ENCODE assay signal across 32 cellular contexts in the genomic region with DNA sequence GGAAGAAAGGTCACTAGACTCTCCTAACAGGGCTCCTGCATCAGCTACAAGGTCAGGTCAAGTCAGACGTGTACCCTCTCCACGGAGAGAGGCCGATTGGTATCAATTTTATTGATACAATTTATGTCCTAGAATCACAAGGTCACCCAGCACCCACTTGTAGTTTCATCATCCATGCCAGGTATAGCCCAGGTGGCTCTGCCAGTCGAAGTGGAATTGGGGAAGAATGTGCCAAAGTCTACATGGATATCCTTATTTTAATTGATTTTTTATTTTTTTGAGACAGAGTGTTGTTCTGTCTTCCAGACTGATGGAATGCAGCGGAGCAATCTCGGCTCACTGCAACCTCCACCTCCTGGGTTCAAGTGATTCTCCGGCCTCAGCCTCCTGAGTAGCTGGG.
"Had no signal": no experiment of that assay in that cellular context is flagged by ENCODE, and none has a peak within 500 bp of the region (broad histone marks: within the 10 kb centered on the region; RNA-seq: fewer than 3 reads in every experiment).

No MANE protein-coding gene starts in this region.

- H3K27me3 ChIP-seq: adrenal gland, body of pancreas, brain microvascular endothelial cell, breast epithelium had no signal

- H3K27ac ChIP-seq: adrenal gland, body of pancreas, brain microvascular endothelial cell, breast epithelium, VCaP had no signal

- DNase-seq: activated B cell treated with CpG ODN at 0.5 μM for 24 hours; activated CD4-positive, alpha-beta memory T cell treated with anti-CD3 and anti-CD28 coated beads for 36 hours; activated CD4-positive, alpha-beta T cell treated with anti-CD3 and anti-CD28 coated beads for 4 hours; activated CD4-positive, alpha-beta T cell treated with anti-CD3 and anti-CD28 coated beads, Interleukin-2, amount 10 ng/mL, durations not matched to agents 24 days and 14 days; activated CD4-positive, alpha-beta T cell treated with anti-CD3 and anti-CD28 coated beads, Interleukin-2, amount 50 U/mL, for 1 hour; activated CD4-positive, alpha-beta T cell treated with anti-CD3 and anti-CD28 coated beads, Interleukin-2, amount 50 U/mL, for 4 hours; activated CD4-positive, CD25-positive, alpha-beta regulatory T cell treated with anti-CD3 and anti-CD28 coated beads, Interleukin-2, amount 50 U/mL, for 72 hours; activated CD8-positive, alpha-beta memory T cell treated with anti-CD3 and anti-CD28 coated beads, Interleukin-2, amount 50 U/mL, for 4 hours; activated CD8-positive, alpha-beta T cell treated with anti-CD3 and anti-CD28 coated beads for 36 hours; activated gamma-delta T cell treated with Interleukin-2 at 50 U/mL for 16 hours; activated naive CD4-positive, alpha-beta T cell; activated naive CD4-positive, alpha-beta T cell treated with anti-CD3 and anti-CD28 coated beads for 36 hours; activated naive CD4-positive, alpha-beta T cell treated with anti-CD3 and anti-CD28 coated beads, Interleukin-2, amount 50 U/mL, for 16 hours; activated naive CD8-positive, alpha-beta T cell treated with anti-CD3 and anti-CD28 coated beads for 36 hours; activated T-cell treated with anti-CD3 and anti-CD28 coated beads for 4 hours; activated T-cell treated with anti-CD3 and anti-CD28 coated beads, Interleukin-2, amount 50 U/mL, for 1 hour; activated T-cell treated with anti-CD3 and anti-CD28 coated beads, Interleukin-2, amount 50 U/mL, for 4 hours; activated T-cell treated with anti-CD3 and anti-CD28 coated beads, Interleukin-2, amount 50 U/mL, for 72 hours; adrenal gland; amniotic stem cell; body of pancreas; brain microvascular endothelial cell; central memory CD4-positive, alpha-beta T cell; T-helper 1 cell; T-helper 2 cell; T-helper 9 cell had no signal

- FAIRE-seq: astrocyte, TTC549 had no signal

- H3K4me3 ChIP-seq: adrenal gland, body of pancreas, breast epithelium had no signal

- H3K36me3 ChIP-seq: adrenal gland, brain microvascular endothelial cell, breast epithelium had no signal

- ATAC-seq: activated CD8-positive, alpha-beta T cell treated with anti-CD3 and anti-CD28 coated beads for 36 hours; activated naive CD4-positive, alpha-beta T cell treated with anti-CD3 and anti-CD28 coated beads, Interleukin-2, amount 50 U/mL, for 72 hours; activated T-cell treated with anti-CD3 and anti-CD28 coated beads, Interleukin-2, amount 50 U/mL, for 4 hours; activated T-cell treated with anti-CD3 and anti-CD28 coated beads, Interleukin-2, amount 50 U/mL, for 72 hours; activated T-helper 17 cell treated with anti-CD3 and anti-CD28 coated beads, Interleukin-2, amount 50 U/mL, for 72 hours; body of pancreas had no signal

- H3K4me1 ChIP-seq: adrenal gland, breast epithelium had no signal
